In genomic region chr2:43097650-43098049, GRCh38 we compare ENCODE assay signal across 1 cellular context.
TF ChIP-seq lines count a peak whose summit lies in the region.

No MANE protein-coding gene starts in this region.

TF ChIP-seq in IMR-90, 13 proteins besides CTCF, POLR2A, EP300 and RAD21 (continued from another document):
- TF ChIP-seq ELK1 (IDR thresholded peaks at IDR 0.05; ENCODE audit: borderline replicate concordance, low read depth, low read length), result no peak
- TF ChIP-seq RFX5 (IDR thresholded peaks at IDR 0.05; ENCODE audit: low read depth, low read length), result no peak
- no peak for TF ChIP-seq RCOR1 (IDR thresholded peaks at IDR 0.05; ENCODE audit: insufficient replicate concordance, low read length)
- TF ChIP-seq FOS (IDR thresholded peaks at IDR 0.05; ENCODE audit: low read depth, low read length), result no peak
- TF ChIP-seq, protein P1, sequence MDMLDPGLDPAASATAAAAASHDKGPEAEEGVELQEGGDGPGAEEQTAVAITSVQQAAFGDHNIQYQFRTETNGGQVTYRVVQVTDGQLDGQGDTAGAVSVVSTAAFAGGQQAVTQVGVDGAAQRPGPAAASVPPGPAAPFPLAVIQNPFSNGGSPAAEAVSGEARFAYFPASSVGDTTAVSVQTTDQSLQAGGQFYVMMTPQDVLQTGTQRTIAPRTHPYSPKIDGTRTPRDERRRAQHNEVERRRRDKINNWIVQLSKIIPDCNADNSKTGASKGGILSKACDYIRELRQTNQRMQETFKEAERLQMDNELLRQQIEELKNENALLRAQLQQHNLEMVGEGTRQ (IDR thresholded peaks at IDR 0.05; ENCODE audit: low read depth, low read length), result no peak
- TF ChIP-seq MXI1 (IDR thresholded peaks at IDR 0.05; ENCODE audit: borderline replicate concordance, low read depth, low read length), result no peak
- TF ChIP-seq CHD1 (IDR thresholded peaks at IDR 0.05; ENCODE audit: low read depth, low read length), result no peak
- TF ChIP-seq MAZ (IDR thresholded peaks at IDR 0.05; ENCODE audit: borderline replicate concordance, low read depth, low read length), result no peak
- no peak for TF ChIP-seq BHLHE40 (IDR thresholded peaks at IDR 0.05; ENCODE audit: low read depth, low read length)
- TF ChIP-seq CEBPB (IDR thresholded peaks at IDR 0.05; ENCODE audit: low read depth, low read length), result no peak
- TF ChIP-seq NFE2L2 (IDR thresholded peaks at IDR 0.05; ENCODE audit: low read depth, low read length), result no peak
